In genomic region chr1:83086986-83087512, GRCh38 we compare ENCODE assay signal across 10 cellular contexts.
"Had no signal": no experiment of that assay in that cellular context is flagged by ENCODE, and none has a peak within 500 bp of the region (broad histone marks: within the 10 kb centered on the region; RNA-seq: fewer than 3 reads in every experiment).

No MANE protein-coding gene starts in this region.

- H3K9ac ChIP-seq: parathyroid adenoma had no signal

- H3K79me2 ChIP-seq: parathyroid adenoma had no signal

- DNase-seq: effector memory CD8-positive, alpha-beta T cell; heart left ventricle; hypothalamus; naive thymus-derived CD4-positive, alpha-beta T cell; nephron progenitor cell; retina; right lobe of liver; stimulated activated naive CD4-positive, alpha-beta T cell had no signal

- H3K4me1 ChIP-seq: heart left ventricle, parathyroid adenoma, prostate gland, right lobe of liver had no signal

- H2AFZ ChIP-seq: parathyroid adenoma had no signal

- H3K27ac ChIP-seq: heart left ventricle, parathyroid adenoma, prostate gland, right lobe of liver had no signal

- H3K27me3 ChIP-seq: heart left ventricle, right lobe of liver had no signal

- ATAC-seq: effector memory CD8-positive, alpha-beta T cell; heart left ventricle; naive thymus-derived CD4-positive, alpha-beta T cell; right lobe of liver had no signal

- H3K9me3 ChIP-seq: heart left ventricle, prostate gland, right lobe of liver had no signal

- H3K4me3 ChIP-seq: heart left ventricle, prostate gland, right lobe of liver had no signal

- H3K36me3 ChIP-seq: heart left ventricle, prostate gland, right lobe of liver had no signal
